In the genomic region with DNA sequence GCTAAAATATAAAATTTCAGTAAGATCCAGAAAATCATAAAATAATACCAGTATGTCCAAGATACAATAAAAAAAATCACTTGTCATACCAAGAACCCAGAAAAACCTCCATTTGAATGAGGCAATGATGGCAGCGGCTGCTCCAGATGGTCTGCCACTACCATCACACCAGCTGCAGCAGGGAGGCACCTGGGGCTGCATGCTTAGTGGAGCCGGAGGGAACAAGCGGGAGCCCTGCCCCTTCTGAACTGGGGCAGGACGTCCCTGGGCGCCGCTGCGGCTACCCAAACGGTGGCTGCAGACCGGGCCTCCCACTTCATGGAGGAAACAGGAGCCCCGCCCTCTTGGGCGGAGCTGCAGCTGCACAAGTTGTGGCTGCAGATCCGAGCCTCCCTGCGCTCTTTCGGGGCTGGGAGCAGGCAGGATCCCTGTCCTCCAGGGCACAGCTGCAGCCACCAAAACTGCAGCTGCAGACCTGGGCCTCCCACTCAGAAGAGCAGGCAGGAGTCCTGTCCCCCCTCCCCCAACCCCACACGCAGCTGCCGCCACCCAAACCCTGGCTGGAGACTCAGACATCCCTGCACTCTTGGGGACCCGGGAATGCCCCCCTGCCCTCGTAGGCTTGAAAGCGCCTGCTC, we compare ENCODE assay signal across 9 cellular contexts. TPM values are rescaled to one million over a fixed set of nuclear protein-coding genes. Genes with fewer than 3 reads are reported as not detected.
DNase-seq lines count a peak whose midpoint lies in the region; ATAC-seq, FAIRE-seq and TF ChIP-seq lines count a peak whose summit lies in the region.
"Had no signal": no experiment of that assay in that cellular context is flagged by ENCODE, and none has a peak within 500 bp of the region (broad histone marks: within the 10 kb centered on the region; RNA-seq: fewer than 3 reads in every experiment).

No MANE protein-coding gene starts in this region.

- H3K4me3 ChIP-seq in HEK293 (ENCODE audit: low read depth, low read length) (peak overlapping the region; percentile 18), K562 (peak overlapping the region; percentile 21), smooth muscle cell (peak overlapping the region; percentile 48)

- H3K36me3 ChIP-seq in ES-I3 (ENCODE audit: insufficient read depth, low read length) (no peaks in the 10 kb centered on the region), HEK293 (ENCODE audit: control insufficient read depth in 2 of 2, insufficient read depth in 1 of 2, low read length in 2 of 2) (no peaks in the 10 kb centered on the region), K562 (ENCODE audit: control insufficient read depth, insufficient read depth, low read length) (no peaks in the 10 kb centered on the region), smooth muscle cell (ENCODE audit: low read depth) (no peaks in the 10 kb centered on the region)

- peak; percentile 77 for DNase-seq in NCI-H1105 (lab: John Stamatoyannopoulos, UW)
- peak; percentile 43 for DNase-seq in T1000 (lab: John Stamatoyannopoulos, UW)
- peak; percentile 35 to 79 (median 48) for DNase-seq in K562 (ENCODE audit: extremely low read depth in 1 of 4, low spot score in 3 of 4)
- DNase-seq in iPS-NIHi7 (ENCODE audit: extremely low spot score), result peak; percentile 81
- DNase-seq in smooth muscle cell (lab: John Stamatoyannopoulos, UW; ENCODE audit: unreplicated experiment), result peak; percentile 11
- DNase-seq in KG1 (lab: John Stamatoyannopoulos, UW), result no peak

- POLR2A ChIA-PET in HEK293 (lab: Yijun Ruan, JAX), result interaction anchor here (0.6 to 1.2 kb wide), 4 partner anchors 16 to 245 kb away, joined by 3 to 7 read pairs (median 4); no protein-coding TSS in a partner anchor
- POLR2A ChIA-PET in K562 (lab: Yijun Ruan, JAX), result interaction anchor here (0.6 to 3.3 kb wide), 2 partner anchors 11 to 121 kb away, joined by 3 to 20 read pairs; no protein-coding TSS in a partner anchor

- H3K27ac ChIP-seq in HEK293 (ENCODE audit: extremely low read depth, low read depth, low read length) (no peak overlapping the region; the same call in 1 of the 2 replicates), K562 (ENCODE audit: extremely low read depth, low read depth, low read length) (no peak overlapping the region), smooth muscle cell (ENCODE audit: low read depth) (no peak overlapping the region)
- H3K27ac ChIP-seq: epithelial cell of prostate had no signal

- H3K9ac ChIP-seq in ES-I3 (ENCODE audit: low read depth, low read length) (peak overlapping the region; percentile 46; the same call in 1 of the 2 replicates), K562 (ENCODE audit: insufficient read depth in 1 of 2, low read depth in 2 of 2, low read length in 2 of 2) (peak overlapping the region in 1 of 2 experiments; percentile 78; a peak in 2 of 4 replicates), smooth muscle cell (ENCODE audit: low read depth) (no peak overlapping the region)

- TF ChIP-seq POLR2A in K562 (conservative IDR thresholded peaks at IDR 0.05), result no peak

- H4K20me1 ChIP-seq in K562 (replicated peaks; ENCODE audit: control insufficient read depth, insufficient read depth, low read length) (no peaks in the 10 kb centered on the region), smooth muscle cell (ENCODE audit: low read depth) (no peaks in the 10 kb centered on the region)

- 8% methylated on average over 10 of the region's 19 CpGs for WGBS in K562 (ENCODE audit: insufficient coverage, low coverage, missing lambda C conversion rate)
- 21% methylated on average over 16 of the region's 19 CpGs for WGBS in smooth muscle cell (ENCODE audit: low lambda C conversion rate)

- H3K9me1 ChIP-seq in K562 (ENCODE audit: control insufficient read depth, insufficient read depth, low read length), result no peaks in the 10 kb centered on the region

- no TSS peak for BruUV-seq in K562 (replicated peaks; lab: Mats Ljungman, UMichigan)

- TF ChIP-seq RAD21 in K562 (CRISPR knock-in tag; conservative IDR thresholded peaks at IDR 0.05 in 1 of 2, IDR thresholded peaks at IDR 0.05 in 1 of 2), result no peak

- ATAC-seq in K562, result peak; percentile 99

- CTCF ChIA-PET in HEK293 (lab: Yijun Ruan, JAX), result interaction anchor here (1.0 to 1.9 kb wide), 3 partner anchors 11 to 57 kb away, joined by 3 to 4 read pairs (median 3); no protein-coding TSS in a partner anchor
- CTCF ChIA-PET in K562 (lab: Yijun Ruan, JAX; ENCODE audit: low intra/inter-chr PET ratio), result no interaction called here

- H3K4me1 ChIP-seq in ES-I3 (ENCODE audit: insufficient read depth, low read length), result peaks cover 10% of the 10 kb centered on the region; the same call in 1 of the 2 replicates
- H3K4me1 ChIP-seq in HEK293 (ENCODE audit: control insufficient read depth, insufficient read depth, low read length), result no peaks in the 10 kb centered on the region; the same call in 1 of the 2 replicates
- peaks cover 4 to 14% of the 10 kb centered on the region in 2 experiments; a peak in 3 of 5 replicates for H3K4me1 ChIP-seq in K562 (replicated peaks in 1 of 2; ENCODE audit: control insufficient read depth in 2 of 2, insufficient read depth in 2 of 2, low read length in 2 of 2)
- H3K4me1 ChIP-seq in smooth muscle cell (ENCODE audit: low read depth), result peaks cover 4% of the 10 kb centered on the region

- H3K27me3 ChIP-seq in K562 (ENCODE audit: control insufficient read depth in 2 of 2, insufficient read depth in 2 of 2, low read length in 2 of 2) (no peaks in the 10 kb centered on the region), smooth muscle cell (ENCODE audit: low read depth) (no peaks in the 10 kb centered on the region)

- intact Hi-C loops in K562 (cut with micrococcal nuclease), result no loop called here

- H3K79me2 ChIP-seq in K562 (ENCODE audit: control insufficient read depth, insufficient read depth, low read length) (no peaks in the 10 kb centered on the region), smooth muscle cell (ENCODE audit: low read depth) (no peaks in the 10 kb centered on the region)

- in situ Hi-C loops in K562 (cut with MboI), result no loop called here

- H2AFZ ChIP-seq in K562 (ENCODE audit: low read depth, low read length), result peak overlapping the region; percentile 91
- H2AFZ ChIP-seq in smooth muscle cell (ENCODE audit: low read depth), result peak overlapping the region; percentile 28

- TF ChIP-seq CTCF in HEK293 (tag by site-specific recombination; IDR thresholded peaks at IDR 0.05), result no peak
- no peak for TF ChIP-seq CTCF in K562 (IDR thresholded peaks at IDR 0.05 in 2 of 3, conservative IDR thresholded peaks at IDR 0.05 in 1 of 3; ENCODE audit: insufficient read depth in 2 of 3, low read depth in 1 of 3, low read length in 3 of 3)
- no peak for TF ChIP-seq CTCF in smooth muscle cell (IDR thresholded peaks at IDR 0.05; ENCODE audit: borderline replicate concordance, insufficient read depth, poor library complexity, severe bottlenecking)

- TF ChIP-seq EP300 in K562 (IDR thresholded peaks at IDR 0.05; ENCODE audit: low read length), result no peak

- no peak for FAIRE-seq in K562 (lab: Jason Lieb, UNC)

- H3F3A ChIP-seq in smooth muscle cell (ENCODE audit: low read depth), result no peaks in the 10 kb centered on the region

- H3K9me3 ChIP-seq in ES-I3 (ENCODE audit: control insufficient read depth, insufficient read depth, low read length), result peaks cover 3% of the 10 kb centered on the region; the same call in 1 of the 2 replicates
- no peaks in the 10 kb centered on the region for H3K9me3 ChIP-seq in HEK293 (ENCODE audit: control insufficient read depth, insufficient read depth, low read depth, low read length)
- H3K9me3 ChIP-seq in K562 (replicated peaks; ENCODE audit: control insufficient read depth, insufficient read depth, low read depth, low read length), result no peaks in the 10 kb centered on the region
- H3K9me3 ChIP-seq in smooth muscle cell (replicated peaks; ENCODE audit: low read depth), result no peaks in the 10 kb centered on the region

- H3K4me2 ChIP-seq in K562 (ENCODE audit: insufficient read depth, low read length) (peak overlapping the region; percentile 68), smooth muscle cell (peak overlapping the region; percentile 90)

TF ChIP-seq in HEK293, 187 proteins besides CTCF, POLR2A, EP300 and RAD21 (continues in another document):
- TF ChIP-seq ZNF341 (tag by site-specific recombination; IDR thresholded peaks at IDR 0.05; ENCODE audit: low read depth) (peak; percentile 81), ZNF596 (tag by site-specific recombination; IDR thresholded peaks at IDR 0.05) (no peak), ZNF112 (tag by site-specific recombination; IDR thresholded peaks at IDR 0.05) (no peak), ZNF19 (tag by site-specific recombination; IDR thresholded peaks at IDR 0.05; ENCODE audit: low read depth) (no peak), YY1 (tag by site-specific recombination; IDR thresholded peaks at IDR 0.05) (peak; percentile 68), ZNF335 (tag by site-specific recombination; conservative IDR thresholded peaks at IDR 0.05) (peak; percentile 91)

TF ChIP-seq in K562, 482 proteins besides CTCF, POLR2A, EP300 and RAD21 (continues in another document):
- 0 out of 2 replicates have a peak, but pooled peaks have one; percentile 40 for TF ChIP-seq POLR2G (IDR thresholded peaks at IDR 0.05; ENCODE audit: low read depth, low read length)
- TF ChIP-seq MTA1 (IDR thresholded peaks at IDR 0.05; ENCODE audit: borderline replicate concordance), result no peak
- TF ChIP-seq GTF2F1 (IDR thresholded peaks at IDR 0.05; ENCODE audit: low read depth, low read length), result no peak
- TF ChIP-seq IFI16 (CRISPR knock-in tag; IDR thresholded peaks at IDR 0.05), result no peak
- peak; percentile 30; the same call in 1 of the 2 replicates for TF ChIP-seq PHF8 (IDR thresholded peaks at IDR 0.05; ENCODE audit: borderline replicate concordance, low read length)
- peak; percentile 33; the same call in 1 of the 2 replicates for TF ChIP-seq CXXC5 (CRISPR knock-in tag; IDR thresholded peaks at IDR 0.05)

RNA-seq across cellular contexts. Expression of a gene that starts 36.1 kb away (rescaled TPM):
- total RNA-seq in K562 (2011; cell fraction: chromatin; rRNA removed; ENCODE audit: low replicate concordance), result not detected in 2 replicates
- total RNA-seq in K562 (2011; cell fraction: nucleolus; rRNA removed), result not detected in 2 replicates
- total RNA-seq in K562 (2011; cell fraction: nucleoplasm; rRNA removed), result not detected in 2 replicates
- not detected in 2 replicates for total RNA-seq in K562 (2014; rRNA removed)
- not detected in 2 replicates for total RNA-seq in K562 (2014; rRNA removed; fragmentation: Illumina TruSeq; extraction: Trizol)
- not detected in 2 replicates for total RNA-seq in K562 (2015; rRNA removed; fragmentation: Illumina TruSeq; extraction: Trizol)
- not detected in 2 replicates for total RNA-seq in K562 (2021)
- polyA plus RNA-seq in K562 (2011; rRNA removed), result not detected in 2 replicates
- not detected in 2 replicates for polyA plus RNA-seq in K562 (2011; cell fraction: cytosol; rRNA removed)
- not detected in 2 replicates for polyA plus RNA-seq in K562 (2011; cell fraction: nucleus; rRNA removed)
- polyA plus RNA-seq in K562 (2012), result not detected in 2 replicates
- not detected in 2 replicates for polyA plus RNA-seq in K562 (2014; fragmentation: Illumina TruSeq; extraction: Trizol)
- not detected for polyA plus RNA-seq in K562 (2014; fragmentation: Nextera tagmentation; extraction: Ambion mirVana)
- not detected in 2 replicates for polyA plus RNA-seq in K562 (2014; rRNA removed)
- polyA minus RNA-seq in K562 (2011; rRNA and poly(A)+ RNA removed), result 0.06 TPM in 1 of 2 replicates, not detected in the other
- polyA minus RNA-seq in K562 (2011; cell fraction: cytosol; rRNA and poly(A)+ RNA removed), result not detected in 2 replicates
- not detected in 2 replicates for polyA minus RNA-seq in K562 (2011; cell fraction: nucleus; rRNA and poly(A)+ RNA removed)
- total RNA-seq in smooth muscle cell, result not detected in 2 replicates
- polyA plus RNA-seq in smooth muscle cell, result not detected in 2 replicates
